27 cellular contexts compared by ENCODE assay signal in genomic region chr3:77407454-77407853, GRCh38.
"Had no signal": no experiment of that assay in that cellular context is flagged by ENCODE, and none has a peak within 500 bp of the region (broad histone marks: within the 10 kb centered on the region; RNA-seq: fewer than 3 reads in every experiment).

No MANE protein-coding gene starts in this region.

- H3K36me3 ChIP-seq: adrenal gland, heart right ventricle, ovary, suprapubic skin, transverse colon, vagina had no signal

- H3K4me3 ChIP-seq: adrenal gland, heart right ventricle, mucosa of descending colon, ovary, psoas muscle, smooth muscle cell, suprapubic skin, transverse colon, vagina had no signal

- H3K4me1 Mint-ChIP-seq: activated CD4-positive, alpha-beta T cell treated with anti-CD3 and anti-CD28 coated beads for 36 hours; memory B cell; naive B cell; stimulated activated naive CD8-positive, alpha-beta T cell treated with anti-CD3 and anti-CD28 coated beads, Interleukin-15, amount 100 ng/mL, for 72 hours had no signal

- H3K27me3 Mint-ChIP-seq: activated CD4-positive, alpha-beta T cell treated with anti-CD3 and anti-CD28 coated beads for 36 hours; memory B cell; naive B cell; stimulated activated naive CD8-positive, alpha-beta T cell treated with anti-CD3 and anti-CD28 coated beads, Interleukin-15, amount 100 ng/mL, for 72 hours had no signal

- H3K27ac Mint-ChIP-seq: activated CD4-positive, alpha-beta T cell treated with anti-CD3 and anti-CD28 coated beads for 36 hours; activated naive CD4-positive, alpha-beta T cell treated with anti-CD3 and anti-CD28 coated beads, Interleukin-2, amount 50 U/mL, for 72 hours; activated T-helper 1 cell treated with anti-CD3 and anti-CD28 coated beads, Interleukin-12 subunit alpha, Interleukin-12 subunit beta, Interleukin-2, Interleukin-4 antibody, amounts not matched to agents 30 ng/mL and 10 ng/mL and 1 ng/mL, durations not matched to agents 14 hours and 24 hours and 36 hours; memory B cell; naive B cell; stimulated activated naive CD8-positive, alpha-beta T cell treated with anti-CD3 and anti-CD28 coated beads, Interleukin-15, amount 100 ng/mL, for 72 hours; WTC11 had no signal

- ATAC-seq: activated CD4-positive, alpha-beta T cell treated with anti-CD3 and anti-CD28 coated beads for 36 hours; activated naive CD4-positive, alpha-beta T cell treated with anti-CD3 and anti-CD28 coated beads, Interleukin-2, amount 50 U/mL, for 72 hours; esophagus mucosa; heart right ventricle; left ventricle myocardium superior; mucosa of descending colon; psoas muscle; sciatic nerve; stimulated activated naive CD8-positive, alpha-beta T cell treated with anti-CD3 and anti-CD28 coated beads, Interleukin-15, amount 100 ng/mL, for 72 hours; WTC11 had no signal

- H3K4me3 Mint-ChIP-seq: activated CD4-positive, alpha-beta T cell treated with anti-CD3 and anti-CD28 coated beads for 36 hours; activated T-helper 1 cell treated with anti-CD3 and anti-CD28 coated beads, Interleukin-12 subunit alpha, Interleukin-12 subunit beta, Interleukin-2, Interleukin-4 antibody, amounts not matched to agents 30 ng/mL and 10 ng/mL and 1 ng/mL, durations not matched to agents 14 hours and 24 hours and 36 hours; memory B cell; naive B cell; stimulated activated naive CD8-positive, alpha-beta T cell treated with anti-CD3 and anti-CD28 coated beads, Interleukin-15, amount 100 ng/mL, for 72 hours; WTC11 had no signal

- H3K27ac ChIP-seq: adrenal gland, heart right ventricle, ovary, psoas muscle, suprapubic skin, transverse colon, vagina had no signal

- H3K36me3 Mint-ChIP-seq: activated naive CD4-positive, alpha-beta T cell treated with anti-CD3 and anti-CD28 coated beads, Interleukin-2, amount 50 U/mL, for 72 hours; memory B cell; naive B cell; WTC11 had no signal

- FAIRE-seq: astrocyte, bronchial epithelial cell had no signal

- H3K9me3 ChIP-seq: adrenal gland, heart right ventricle, mucosa of descending colon, ovary, psoas muscle, suprapubic skin, transverse colon, vagina had no signal

- DNase-seq: activated CD4-positive, alpha-beta T cell treated with anti-CD3 and anti-CD28 coated beads for 36 hours; activated CD4-positive, alpha-beta T cell treated with anti-CD3 and anti-CD28 coated beads, Interleukin-2, amount 50 U/mL, for 48 hours; activated gamma-delta T cell treated with Interleukin-2 at 50 U/mL for 16 hours; adrenal gland; cerebellar nuclear complex; cortex of kidney; effector CD4-positive, alpha-beta T cell; heart right ventricle; left ventricle myocardium superior; mucosa of descending colon; naive B cell; ovary; psoas muscle; stimulated activated CD4-positive, alpha-beta T cell treated with anti-CD3 and anti-CD28 coated beads, Interleukin-4, amount 100 ng/mL, for 1 hour; stimulated activated naive CD8-positive, alpha-beta T cell treated with anti-CD3 and anti-CD28 coated beads, Interleukin-15, amount 100 ng/mL, for 72 hours; transverse colon had no signal

- H3K27me3 ChIP-seq: adrenal gland, heart right ventricle, ovary, suprapubic skin, transverse colon, vagina had no signal

- H3K9me3 Mint-ChIP-seq: activated T-helper 1 cell treated with anti-CD3 and anti-CD28 coated beads, Interleukin-12 subunit alpha, Interleukin-12 subunit beta, Interleukin-2, Interleukin-4 antibody, amounts not matched to agents 30 ng/mL and 10 ng/mL and 1 ng/mL, durations not matched to agents 14 hours and 24 hours and 36 hours; stimulated activated naive CD8-positive, alpha-beta T cell treated with anti-CD3 and anti-CD28 coated beads, Interleukin-15, amount 100 ng/mL, for 72 hours; WTC11 had no signal

- H3K4me1 ChIP-seq: adrenal gland, heart right ventricle, psoas muscle, suprapubic skin, transverse colon, vagina had no signal
